In the genomic region with DNA sequence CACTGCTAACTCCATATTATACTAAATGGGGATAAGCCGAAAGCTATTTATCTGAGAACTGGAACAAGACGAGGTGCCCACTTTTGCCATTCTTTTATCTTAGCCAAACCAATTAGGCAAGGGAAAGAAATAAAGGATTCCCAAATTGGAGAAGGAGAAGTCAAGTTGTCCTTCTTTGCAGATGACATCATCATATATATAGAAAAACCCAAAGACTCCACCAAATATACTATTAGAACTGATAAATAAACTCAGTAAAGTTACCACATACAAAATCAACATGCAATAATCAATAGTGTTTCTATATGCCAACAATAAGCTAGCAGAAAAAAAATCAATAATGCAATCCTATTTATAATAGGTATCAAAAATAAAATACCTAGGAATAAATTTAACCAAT, we compare ENCODE assay signal across 27 cellular contexts.
"Had no signal": no experiment of that assay in that cellular context is flagged by ENCODE, and none has a peak within 500 bp of the region (broad histone marks: within the 10 kb centered on the region; RNA-seq: fewer than 3 reads in every experiment).

No MANE protein-coding gene starts in this region.

- FAIRE-seq: endometrium, endothelial cell of umbilical vein, frontal cortex had no signal

- H3K36me3 ChIP-seq: colonic mucosa, esophagus muscularis mucosa, esophagus squamous epithelium, gastrocnemius medialis, gastroesophageal sphincter, heart left ventricle, heart right ventricle had no signal

- ATAC-seq: effector memory CD8-positive, alpha-beta T cell; esophagus mucosa; foreskin keratinocyte; gastrocnemius medialis; gastroesophageal sphincter; heart left ventricle; heart right ventricle had no signal

- H3K27ac ChIP-seq: colonic mucosa, coronary artery, dorsolateral prefrontal cortex, epithelial cell of prostate, esophagus muscularis mucosa, esophagus squamous epithelium, foreskin keratinocyte, gastrocnemius medialis, gastroesophageal sphincter, heart left ventricle, heart right ventricle had no signal

- H3K4me1 ChIP-seq: colonic mucosa, esophagus muscularis mucosa, esophagus squamous epithelium, foreskin keratinocyte, gastrocnemius medialis, gastroesophageal sphincter, heart left ventricle, heart right ventricle had no signal

- H3K9me3 ChIP-seq: colonic mucosa, esophagus muscularis mucosa, gastrocnemius medialis, gastroesophageal sphincter, heart left ventricle, heart right ventricle had no signal

- DNase-seq: colonic mucosa; cortex of kidney; dermis blood vessel endothelial cell; dorsolateral prefrontal cortex; effector CD4-positive, alpha-beta T cell; effector CD8-positive, alpha-beta T cell; effector memory CD4-positive, alpha-beta T cell; effector memory CD8-positive, alpha-beta T cell; endodermal cell; erythroblast; esophagus squamous epithelium; foreskin fibroblast; foreskin keratinocyte; foreskin melanocyte; gastrocnemius medialis; glutamatergic neuron; head of caudate nucleus; heart left ventricle; heart right ventricle had no signal

- H3K27me3 ChIP-seq: colonic mucosa, dorsolateral prefrontal cortex, esophagus muscularis mucosa, esophagus squamous epithelium, foreskin keratinocyte, gastrocnemius medialis, gastroesophageal sphincter, heart left ventricle, heart right ventricle had no signal

- H3K4me3 ChIP-seq: colonic mucosa, coronary artery, dorsolateral prefrontal cortex, esophagus muscularis mucosa, esophagus squamous epithelium, gastrocnemius medialis, gastroesophageal sphincter, heart left ventricle, heart right ventricle had no signal
